In genomic region chrX:13647709-13648212, GRCh38 we compare ENCODE assay signal across 8 cellular contexts. TPM values are rescaled to one million over a fixed set of nuclear protein-coding genes. Genes with fewer than 3 reads are reported as not detected.
DNase-seq lines count a peak whose midpoint lies in the region; ATAC-seq and TF ChIP-seq lines count a peak whose summit lies in the region.

No MANE protein-coding gene starts in this region.

- H3K27ac ChIP-seq in CD4-positive, alpha-beta T cell (ENCODE audit: low read depth, low read length), result no peak overlapping the region

- no peaks in the 10 kb centered on the region for H3K9me3 ChIP-seq in CD4-positive, alpha-beta T cell (ENCODE audit: control insufficient read depth, low read length)

- no peaks in the 10 kb centered on the region for H3K9me3 Mint-ChIP-seq in CD4-positive, alpha-beta T cell
- H3K9me3 Mint-ChIP-seq in activated CD4-positive, alpha-beta memory T cell treated with anti-CD3 and anti-CD28 coated beads for 36 hours, result no peaks in the 10 kb centered on the region

- ATAC-seq in CD4-positive, alpha-beta T cell (ENCODE audit: poor library complexity), result peak; percentile 71
- ATAC-seq in HG03159 (IDR thresholded peaks at IDR 0.05; ENCODE audit: unreplicated experiment), result no peak

- no peaks in the 10 kb centered on the region for H3K27me3 ChIP-seq in CD4-positive, alpha-beta T cell (ENCODE audit: control insufficient read depth, insufficient read depth, low read length)

- H3K36me3 Mint-ChIP-seq in CD4-positive, alpha-beta T cell (ENCODE audit: low read depth), result no peaks in the 10 kb centered on the region
- H3K36me3 Mint-ChIP-seq in activated CD4-positive, alpha-beta memory T cell treated with anti-CD3 and anti-CD28 coated beads for 36 hours, result no peaks in the 10 kb centered on the region

- intact Hi-C loops in CD4-positive, alpha-beta T cell (cut with DNase I, micrococcal nuclease), result loop anchor here in 1 of 2 experiments (2.0 to 10.0 kb wide), 3 partner anchors 141 to 833 kb away; no protein-coding TSS in a partner anchor
- intact Hi-C loops in activated CD4-positive, alpha-beta memory T cell treated with anti-CD3 and anti-CD28 coated beads for 36 hours (cut with micrococcal nuclease), result no loop called here

- peaks cover 12% of the 10 kb centered on the region for H3K4me1 Mint-ChIP-seq in CD4-positive, alpha-beta T cell (ENCODE audit: low read depth)
- H3K4me1 Mint-ChIP-seq in activated CD4-positive, alpha-beta memory T cell treated with anti-CD3 and anti-CD28 coated beads for 36 hours (ENCODE audit: low read depth), result peaks cover 32% of the 10 kb centered on the region

- CTCF ChIA-PET in CD4-positive, alpha-beta T cell (lab: Charles Lee), result no interaction called here
- CTCF ChIA-PET in activated CD4-positive, alpha-beta memory T cell treated with anti-CD3 and anti-CD28 coated beads for 36 hours (lab: Charles Lee), result no interaction called here

- no peak for TF ChIP-seq CTCF in CD4-positive, alpha-beta T cell (IDR thresholded peaks at IDR 0.05)
- TF ChIP-seq CTCF in fibroblast of mammary gland (conservative IDR thresholded peaks at IDR 0.05; ENCODE audit: control insufficient read depth, insufficient read depth, low read depth, low read length), result no peak

- POLR2A ChIA-PET in CD4-positive, alpha-beta T cell (lab: Charles Lee), result no interaction called here
- POLR2A ChIA-PET in activated CD4-positive, alpha-beta memory T cell treated with anti-CD3 and anti-CD28 coated beads for 36 hours (lab: Charles Lee), result no interaction called here

- peak overlapping the region; percentile 67 for H3K27ac Mint-ChIP-seq in CD4-positive, alpha-beta T cell
- H3K27ac Mint-ChIP-seq in activated CD4-positive, alpha-beta memory T cell treated with anti-CD3 and anti-CD28 coated beads for 36 hours, result peak overlapping the region; percentile 95

- DNase-seq in CD4-positive, alpha-beta T cell, result peak; percentile 9 to 60 (median 36)
- DNase-seq in NCI-H226 (peak; percentile 22), fibroblast of mammary gland (ENCODE audit: low read depth) (peak; percentile 72), NCI-H2196 (lab: John Stamatoyannopoulos, UW; ENCODE audit: unreplicated experiment) (no peak), NCI-H1048 (lab: John Stamatoyannopoulos, UW) (no peak)
- DNase-seq in activated CD4-positive, alpha-beta memory T cell treated with anti-CD3 and anti-CD28 coated beads for 36 hours, result peak; percentile 84
- peak; percentile 27 to 40 for DNase-seq in stimulated activated CD4-positive, alpha-beta T cell treated with anti-CD3 and anti-CD28 coated beads, Interleukin-15, amount 100 ng/mL, for 48 hours (ENCODE audit: low read depth in 2 of 2)

- no peak overlapping the region for H3K4me3 ChIP-seq in fibroblast of mammary gland (ENCODE audit: control insufficient read depth, low read depth, low read length)

- no peak overlapping the region for H3K4me3 Mint-ChIP-seq in CD4-positive, alpha-beta T cell
- peak overlapping the region; percentile 23 for H3K4me3 Mint-ChIP-seq in activated CD4-positive, alpha-beta memory T cell treated with anti-CD3 and anti-CD28 coated beads for 36 hours

- no peaks in the 10 kb centered on the region for H3K27me3 Mint-ChIP-seq in CD4-positive, alpha-beta T cell
- no peaks in the 10 kb centered on the region for H3K27me3 Mint-ChIP-seq in activated CD4-positive, alpha-beta memory T cell treated with anti-CD3 and anti-CD28 coated beads for 36 hours

RNA-seq across cellular contexts. Expression of gene TCEANC, which starts 5.2 kb away (rescaled TPM):
- total RNA-seq in CD4-positive, alpha-beta T cell, result 1 to 10 TPM; 6.5 to 8.3 TPM
- 1 to 10 TPM; 1.9 TPM for total RNA-seq in activated CD4-positive, alpha-beta memory T cell treated with anti-CD3 and anti-CD28 coated beads for 36 hours

RNA-seq across cellular contexts. Expression of gene RAB9A, which starts 41.2 kb away (rescaled TPM):
- total RNA-seq in CD4-positive, alpha-beta T cell, result 10 to 100 TPM; 21.4 to 25.2 TPM
- total RNA-seq in activated CD4-positive, alpha-beta memory T cell treated with anti-CD3 and anti-CD28 coated beads for 36 hours, result 10 to 100 TPM; 28.2 to 32.1 TPM

Comparison
In these comparisons a context has a peak if more than half of its experiments do, and no peak if none do; other contexts are left out.
1. DNase-seq: peak in CD4-positive, alpha-beta T cell (10 of 10), NCI-H226 (single experiment), activated CD4-positive, alpha-beta memory T cell treated with anti-CD3 and anti-CD28 coated beads for 36 hours (single experiment), fibroblast of mammary gland (single experiment) and stimulated activated CD4-positive, alpha-beta T cell treated with anti-CD3 and anti-CD28 coated beads, Interleukin-15, amount 100 ng/mL, for 48 hours (2 of 2); none in NCI-H2196 (single experiment) and NCI-H1048 (single experiment).